ENCODE assay signal across 26 cellular contexts in the genomic region with DNA sequence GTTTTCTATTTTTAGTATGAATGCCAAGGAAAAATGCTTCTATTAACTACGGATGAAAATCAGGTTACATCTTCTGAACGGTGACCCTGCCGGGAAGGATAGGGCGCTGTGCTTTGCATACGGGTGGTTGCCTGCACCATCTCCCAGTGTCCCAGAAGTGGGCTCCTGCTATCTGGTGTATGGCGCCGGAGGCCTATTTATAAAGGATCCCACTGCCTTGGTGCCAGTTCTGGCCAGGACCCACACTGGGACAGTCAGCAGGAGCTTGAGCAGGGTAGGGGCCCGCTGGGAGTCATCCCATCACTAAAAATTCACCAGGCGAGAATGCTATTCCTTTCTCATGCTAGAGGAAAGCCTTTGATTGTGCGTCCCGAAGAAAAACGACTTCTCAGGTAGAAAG. TPM values are rescaled to one million over a fixed set of nuclear protein-coding genes. Genes with fewer than 3 reads are reported as not detected.
DNase-seq lines count a peak whose midpoint lies in the region; ATAC-seq and TF ChIP-seq lines count a peak whose summit lies in the region.
"Had no signal": no experiment of that assay in that cellular context is flagged by ENCODE, and none has a peak within 500 bp of the region (broad histone marks: within the 10 kb centered on the region; RNA-seq: fewer than 3 reads in every experiment).

No MANE protein-coding gene starts in this region.

- no peak overlapping the region for H3K4me3 Mint-ChIP-seq in GM23338
- H3K4me3 Mint-ChIP-seq: CD14-positive monocyte; CD4-positive, alpha-beta memory T cell; CD8-positive, alpha-beta memory T cell had no signal

- H3K36me3 ChIP-seq in left ventricle myocardium inferior (peaks cover 10% of the 10 kb centered on the region), GM23338 (ENCODE audit: insufficient read depth) (no peaks in the 10 kb centered on the region), heart right ventricle (peaks cover 0 to 6% (median 0%) of the 10 kb centered on the region in 9 donors), neuronal stem cell (replicated peaks in 1 of 2; ENCODE audit: control insufficient read depth in 2 of 2, insufficient read depth in 2 of 2, low read length in 2 of 2) (no peaks in the 10 kb centered on the region)

- no peak overlapping the region for H3K9ac ChIP-seq in neuronal stem cell (ENCODE audit: low read depth, low read length, poor library complexity)
- H3K9ac ChIP-seq: BLaER1 had no signal

- no peaks in the 10 kb centered on the region for H3K27me3 Mint-ChIP-seq in GM23338 (ENCODE audit: insufficient read depth, low read depth, poor library complexity)
- H3K27me3 Mint-ChIP-seq: CD4-positive, alpha-beta memory T cell; CD4-positive, CD25-positive, alpha-beta regulatory T cell; CD8-positive, alpha-beta memory T cell had no signal

- WGBS in heart right ventricle, 2 donors, result 82 to 84% methylated on average over 12 of the region's 12 CpGs
- WGBS in neuronal stem cell (ENCODE audit: extremely low coverage in 2 of 2, insufficient read length in 2 of 2, insufficient replicate concordance in 1 of 2), 2 donors, result no CpG with 5 or more reads among the region's 12 CpGs

- H3K27ac ChIP-seq in left ventricle myocardium inferior (replicated peaks) (no peak overlapping the region), GM23338 (ENCODE audit: low read depth) (no peak overlapping the region), heart right ventricle (no peak overlapping the region), neuronal stem cell (replicated peaks; ENCODE audit: low read length) (no peak overlapping the region)
- H3K27ac ChIP-seq: BLaER1 had no signal

- H4K91ac ChIP-seq in neuronal stem cell (ENCODE audit: low read depth, low read length, poor library complexity), result no peak overlapping the region

- ATAC-seq in Right ventricle myocardium superior (ENCODE audit: poor library complexity) (peak; percentile 27), GM23338 (peak; percentile 22; the same call in 1 of the 3 replicates), heart right ventricle (peak in 5 of 8 donors; percentile 41 to 72 (median 57)), left ventricle myocardium superior (peak; percentile 71), HG02852 (IDR thresholded peaks at IDR 0.05; ENCODE audit: unreplicated experiment) (no peak)
- ATAC-seq: GM12878 had no signal

- H3F3A ChIP-seq in GM23338 (replicated peaks; ENCODE audit: low read depth), result no peaks in the 10 kb centered on the region

- H3K9me2 ChIP-seq in GM23338 (ENCODE audit: insufficient read depth), result no peaks in the 10 kb centered on the region

- no peak overlapping the region for H2BK15ac ChIP-seq in neuronal stem cell (ENCODE audit: low read length)

- no peak overlapping the region for H3K23ac ChIP-seq in neuronal stem cell (ENCODE audit: low read depth, low read length, poor library complexity)

- no peak overlapping the region for H2BK12ac ChIP-seq in neuronal stem cell (ENCODE audit: low read length)

- intact Hi-C loops in Right ventricle myocardium superior (cut with DNase I) (no loop called here), left ventricle myocardium inferior (cut with micrococcal nuclease) (no loop called here), heart right ventricle (cut with DNase I) (no loop called here), left ventricle myocardium superior (cut with micrococcal nuclease) (no loop called here)

- H4K20me1 ChIP-seq in GM23338 (replicated peaks; ENCODE audit: insufficient read depth), result 0 out of 2 replicates have a peak, but pooled peaks cover 4% of the 10 kb centered on the region
- H4K20me1 ChIP-seq: BLaER1 had no signal

- DNase-seq in Right ventricle myocardium superior (no peak), left ventricle myocardium inferior (no peak), GM23338 (ENCODE audit: low spot score) (no peak), heart right ventricle (no peak), left ventricle myocardium superior (no peak), Kasumi-1 (lab: John Stamatoyannopoulos, UW) (no peak), neuronal stem cell (ENCODE audit: low spot score) (no peak)
- DNase-seq: 8988T; ACHN; BE2C; C1 segment of cervical spinal cord; CD4-positive, alpha-beta memory T cell; CD4-positive, CD25-positive, alpha-beta regulatory T cell; CD8-positive, alpha-beta memory T cell; COR-L47; DMS 273 treated with DMSO at 0.1 percent for 48 hours; DMS153; DMS53; DMS79; DND-41; EL; GDM1 had no signal

- peaks cover 26% of the 10 kb centered on the region for H3K4me1 Mint-ChIP-seq in GM23338

- H2AFZ ChIP-seq in GM23338 (no peak overlapping the region), neuronal stem cell (ENCODE audit: low read length) (no peak overlapping the region)

- H3K27me3 ChIP-seq in left ventricle myocardium inferior (ENCODE audit: low read depth), result no peaks in the 10 kb centered on the region
- no peaks in the 10 kb centered on the region for H3K27me3 ChIP-seq in GM23338 (ENCODE audit: insufficient read depth)
- H3K27me3 ChIP-seq in heart right ventricle, result no peaks in the 10 kb centered on the region
- H3K27me3 ChIP-seq in neuronal stem cell (ENCODE audit: control insufficient read depth in 3 of 3, insufficient read depth in 3 of 3, low read depth in 1 of 3, low read length in 3 of 3), result no peaks in the 10 kb centered on the region
- H3K27me3 ChIP-seq: BE2C, BLaER1 had no signal

- no peaks in the 10 kb centered on the region for H3K9me3 Mint-ChIP-seq in GM23338
- H3K9me3 Mint-ChIP-seq: CD4-positive, alpha-beta memory T cell; CD8-positive, alpha-beta memory T cell had no signal

- no peak overlapping the region for H3K14ac ChIP-seq in neuronal stem cell (ENCODE audit: low read length)

- no peak overlapping the region for H3K18ac ChIP-seq in neuronal stem cell (ENCODE audit: low read length)

- H2BK120ac ChIP-seq in neuronal stem cell (ENCODE audit: low read depth, low read length), result no peak overlapping the region

- no peaks in the 10 kb centered on the region for H3K36me3 Mint-ChIP-seq in GM23338 (ENCODE audit: low read depth)

- no peak overlapping the region for H4K8ac ChIP-seq in neuronal stem cell (ENCODE audit: low read depth, low read length)

- H3K4me2 ChIP-seq in GM23338, result no peak overlapping the region
- no peak overlapping the region for H3K4me2 ChIP-seq in neuronal stem cell (ENCODE audit: insufficient read depth, low read length, poor library complexity, severe bottlenecking)
- H3K4me2 ChIP-seq: BLaER1 had no signal

- no peak for TF ChIP-seq CTCF in left ventricle myocardium inferior (IDR thresholded peaks at IDR 0.05; ENCODE audit: borderline replicate concordance)
- no peak for TF ChIP-seq CTCF in GM23338 (conservative IDR thresholded peaks at IDR 0.05; ENCODE audit: low read depth in 2 of 2)
- no peak for TF ChIP-seq CTCF in heart right ventricle (IDR thresholded peaks at IDR 0.05)

- peaks cover 13% of the 10 kb centered on the region for H3K79me2 ChIP-seq in GM23338 (replicated peaks; ENCODE audit: insufficient read depth)

- no peak overlapping the region for H2BK5ac ChIP-seq in neuronal stem cell (ENCODE audit: low read length)

- H2AK5ac ChIP-seq in neuronal stem cell (ENCODE audit: low read depth, low read length), result no peak overlapping the region

- H3K4me1 ChIP-seq in left ventricle myocardium inferior (peaks cover 56% of the 10 kb centered on the region), GM23338 (ENCODE audit: insufficient read depth) (peaks cover 34% of the 10 kb centered on the region), heart right ventricle (peaks cover 0 to 59% (median 30%) of the 10 kb centered on the region in 9 donors), neuronal stem cell (ENCODE audit: control insufficient read depth in 2 of 2, insufficient read depth in 1 of 2, low read depth in 1 of 2, low read length in 2 of 2) (no peaks in the 10 kb centered on the region)
- H3K4me1 ChIP-seq: BE2C had no signal

- H3K79me1 ChIP-seq in neuronal stem cell (ENCODE audit: low read depth, low read length), result no peaks in the 10 kb centered on the region

- H3K4me3 ChIP-seq in left ventricle myocardium inferior, result no peak overlapping the region
- no peak overlapping the region for H3K4me3 ChIP-seq in GM23338
- no peak overlapping the region for H3K4me3 ChIP-seq in heart right ventricle
- H3K4me3 ChIP-seq in neuronal stem cell (ENCODE audit: low read length in 2 of 2), result no peak overlapping the region
- H3K4me3 ChIP-seq: BLaER1, GM12878 had no signal

- H3K9me3 ChIP-seq in left ventricle myocardium inferior (replicated peaks), result no peaks in the 10 kb centered on the region
- H3K9me3 ChIP-seq in heart right ventricle, result no peaks in the 10 kb centered on the region
- no peaks in the 10 kb centered on the region for H3K9me3 ChIP-seq in neuronal stem cell (replicated peaks in 1 of 2; ENCODE audit: control insufficient read depth in 2 of 2, insufficient read depth in 1 of 2, low read depth in 1 of 2, low read length in 2 of 2)
- H3K9me3 ChIP-seq: BE2C had no signal

- H3K4ac ChIP-seq in neuronal stem cell (ENCODE audit: low read length), result no peak overlapping the region

- H3K27ac Mint-ChIP-seq in GM23338, result no peak overlapping the region
- H3K27ac Mint-ChIP-seq: CD14-positive monocyte; CD4-positive, alpha-beta memory T cell; CD4-positive, CD25-positive, alpha-beta regulatory T cell; CD8-positive, alpha-beta memory T cell had no signal

TF ChIP-seq in GM23338, 12 proteins besides CTCF, POLR2A, EP300 and RAD21:
- TF ChIP-seq CREB1 (CRISPR knock-in tag; IDR thresholded peaks at IDR 0.05; ENCODE audit: low read depth) (no peak), NANOG (IDR thresholded peaks at IDR 0.05; ENCODE audit: borderline replicate concordance) (no peak), ZNF114 (CRISPR knock-in tag; IDR thresholded peaks at IDR 0.05) (no peak), ZNF331 (CRISPR knock-in tag; IDR thresholded peaks at IDR 0.05; ENCODE audit: low read depth) (no peak), JUNB (IDR thresholded peaks at IDR 0.05; ENCODE audit: unreplicated experiment) (no peak)

RNA-seq across cellular contexts. Expression of a gene that starts 22.9 kb away (rescaled TPM):
- 18.1 TPM for total RNA-seq in Right ventricle myocardium superior
- total RNA-seq in left ventricle myocardium inferior, result 19.8 TPM
- total RNA-seq in GM23338 (2014; rRNA removed; shearing (Covaris generic)), result 3.7 and 5.7 TPM in 2 replicates
- polyA plus RNA-seq in GM23338 (2016; fragmentation: Nextera tagmentation; extraction: Ambion mirVana), result 9.7 and 10.7 TPM in 2 replicates
- 10 to 100 TPM; 12.5 to 18.7 (median 16.7) TPM for total RNA-seq in heart right ventricle
- 10 to 100 TPM in 1 of 2 donors, 1 to 10 TPM in 1; 8.9 to 14.2 TPM for polyA plus RNA-seq in heart right ventricle
- total RNA-seq in left ventricle myocardium superior, result 19.4 TPM
- 6.3 TPM for polyA plus RNA-seq in neuronal stem cell (2013, experiment 1 of 2)
- 6.7 TPM for polyA plus RNA-seq in neuronal stem cell (2013, experiment 2 of 2)
